In the genomic region with DNA sequence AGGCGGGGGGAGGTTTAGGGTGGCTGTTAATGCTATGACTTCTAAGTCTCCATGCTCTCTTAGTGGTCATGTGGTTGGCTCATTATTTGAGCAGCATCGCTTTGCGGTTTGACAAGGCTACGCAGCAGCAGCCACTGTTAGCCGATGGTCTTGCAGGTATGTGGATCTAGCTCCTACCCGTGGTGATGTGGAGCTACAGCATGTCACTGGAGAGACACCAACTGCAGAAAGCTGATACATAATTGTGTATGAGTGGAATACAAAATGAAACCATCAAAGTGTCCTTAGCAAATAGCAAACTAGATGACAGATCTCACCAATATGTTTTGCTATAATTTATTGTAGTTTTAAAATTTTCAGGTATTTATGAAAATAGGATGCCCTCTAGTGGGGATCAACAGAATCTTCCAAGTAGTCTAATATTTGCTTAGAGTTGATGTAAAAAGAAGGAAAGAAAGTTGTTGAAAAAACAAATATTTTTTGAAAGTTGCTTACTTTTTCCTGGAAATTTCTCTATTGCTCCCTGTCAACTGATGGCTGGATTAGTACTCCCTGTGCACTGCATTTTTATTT, we compare ENCODE assay signal across 8 cellular contexts.
DNase-seq lines count a peak whose midpoint lies in the region; ATAC-seq and TF ChIP-seq lines count a peak whose summit lies in the region.

No MANE protein-coding gene starts in this region.

- ATAC-seq in GM21390 (IDR thresholded peaks at IDR 0.05; ENCODE audit: unreplicated experiment) (peak; percentile 100), HG03565 (IDR thresholded peaks at IDR 0.05; ENCODE audit: unreplicated experiment) (peak; percentile 100)

- peak; percentile 78 to 100 (median 97) for TF ChIP-seq CTCF in adrenal gland (IDR thresholded peaks at IDR 0.05)
- peak; percentile 91 for TF ChIP-seq CTCF in left ventricle myocardium inferior (IDR thresholded peaks at IDR 0.05; ENCODE audit: borderline replicate concordance)
- TF ChIP-seq CTCF in retinal pigment epithelial cell (conservative IDR thresholded peaks at IDR 0.05; ENCODE audit: low read depth, low read length), result peak; percentile 99

- TF ChIP-seq POLR2A in adrenal gland (IDR thresholded peaks at IDR 0.05), result no peak

- H3K4me1 ChIP-seq in adrenal gland (replicated peaks in 1 of 2) (peaks cover 0 to 7% of the 10 kb centered on the region in 2 donors), left ventricle myocardium inferior (peaks cover 5% of the 10 kb centered on the region)

- H3K27ac ChIP-seq in adrenal gland, result no peak overlapping the region
- no peak overlapping the region for H3K27ac ChIP-seq in left ventricle myocardium inferior (replicated peaks)

- no peaks in the 10 kb centered on the region for H3K27me3 ChIP-seq in adrenal gland
- no peaks in the 10 kb centered on the region for H3K27me3 ChIP-seq in left ventricle myocardium inferior (ENCODE audit: low read depth)

- H3K4me3 ChIP-seq in adrenal gland (no peak overlapping the region), left ventricle myocardium inferior (peak overlapping the region; percentile 20), retinal pigment epithelial cell (ENCODE audit: low read length) (no peak overlapping the region)

- no peaks in the 10 kb centered on the region for H3K9me3 ChIP-seq in adrenal gland (replicated peaks in 1 of 3)
- H3K9me3 ChIP-seq in left ventricle myocardium inferior (replicated peaks), result no peaks in the 10 kb centered on the region

- intact Hi-C loops in adrenal gland (cut with DNase I), result loop anchor here (2.0 to 5.0 kb wide), 2 partner anchors 201 to 203 kb away; no protein-coding TSS in a partner anchor
- intact Hi-C loops in left ventricle myocardium inferior (cut with micrococcal nuclease), result loop anchor here (1.0 kb wide), 1 partner anchor 201 kb away; no protein-coding TSS in a partner anchor

- peak; percentile 60 for DNase-seq in GM03348 (ENCODE audit: low spot score)
- peak; percentile 90 for DNase-seq in NCI-H510A treated with DMSO at 0.1 percent for 48 hours (lab: John Stamatoyannopoulos, UW)
- DNase-seq in adrenal gland, result peak; percentile 77 to 95 (median 88)
- peak; percentile 46 for DNase-seq in left ventricle myocardium inferior
- DNase-seq in retinal pigment epithelial cell (ENCODE audit: low read depth), result peak; percentile 99
- no peak for DNase-seq in activated CD8-positive, alpha-beta memory T cell treated with anti-CD3 and anti-CD28 coated beads, Interleukin-2, amount 50 U/mL, for 4 hours

- WGBS in adrenal gland, 4 donors, result 0 to 3% (median 1%) methylated on average over 6 of the region's 6 CpGs

- H3K36me3 ChIP-seq in adrenal gland (replicated peaks in 1 of 2) (no peaks in the 10 kb centered on the region), left ventricle myocardium inferior (no peaks in the 10 kb centered on the region)
